In the genomic region with DNA sequence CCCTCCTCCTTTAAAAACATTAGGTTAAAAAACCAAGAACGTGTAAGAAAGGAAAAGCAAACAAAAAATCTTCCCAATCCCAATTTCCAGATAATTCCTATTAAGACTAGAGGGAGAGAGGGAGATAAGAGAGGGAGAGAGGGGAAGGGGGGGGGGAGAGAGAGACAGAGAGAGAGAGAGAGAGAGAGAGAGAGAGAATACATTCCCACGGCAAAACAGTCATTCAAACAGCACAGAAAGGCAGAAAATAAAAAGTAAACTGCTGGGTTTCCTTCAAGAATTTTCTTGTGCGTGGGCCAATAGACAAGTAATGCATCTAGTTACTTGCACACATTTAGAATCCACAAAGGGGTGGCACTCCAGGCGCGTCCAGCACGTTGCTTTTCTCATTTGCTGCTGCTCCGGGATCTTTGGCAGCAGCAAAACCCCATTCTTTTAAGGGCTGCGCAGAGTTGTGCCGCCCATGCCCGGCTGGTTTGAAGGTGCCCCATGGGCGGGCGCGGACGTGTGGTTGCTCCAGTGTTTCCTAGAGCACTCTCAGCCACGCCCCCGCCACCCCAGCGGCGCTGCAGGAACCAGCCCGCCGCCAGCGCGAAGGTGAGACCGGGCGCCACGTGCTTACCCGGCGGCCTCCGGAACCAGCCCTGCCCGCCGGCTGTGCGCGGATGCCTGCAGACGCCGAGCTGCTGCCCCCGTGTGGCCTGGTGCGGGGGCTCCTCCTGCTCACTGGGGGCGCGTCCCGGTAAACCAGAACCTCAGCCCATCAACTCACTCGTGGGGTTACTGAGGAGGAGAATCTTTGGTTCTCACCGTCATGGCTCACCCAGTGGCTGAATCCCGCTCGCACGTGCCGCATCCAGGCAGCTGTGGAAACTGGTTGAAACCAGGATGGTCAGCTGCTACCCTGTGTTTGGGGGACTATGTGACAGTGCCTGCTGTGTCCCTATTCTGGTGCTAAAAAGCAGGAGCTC, we compare ENCODE assay signal across 8 cellular contexts. TPM values are rescaled to one million over a fixed set of nuclear protein-coding genes. Genes with fewer than 3 reads are reported as not detected.
A peak's percentile ranks its signal among the peaks of the same experiment; 100 is the strongest.
DNase-seq lines count a peak whose midpoint lies in the region; ATAC-seq and TF ChIP-seq lines count a peak whose summit lies in the region.

No MANE protein-coding gene starts in this region.

- CTCF ChIA-PET in activated CD4-positive, alpha-beta memory T cell treated with anti-CD3 and anti-CD28 coated beads for 36 hours (lab: Charles Lee) = interaction anchor here (0.8 to 1.6 kb wide), 8 partner anchors 10 to 306 kb away, joined by 3 to 4 read pairs (median 3); no protein-coding TSS in a partner anchor

- ATAC-seq in GM18867 (IDR thresholded peaks at IDR 0.05; ENCODE audit: unreplicated experiment) = peak; percentile 90
- peak; percentile 84 for ATAC-seq in HG03097 (IDR thresholded peaks at IDR 0.05; ENCODE audit: low FRiP score, unreplicated experiment)

- H3K27ac Mint-ChIP-seq in activated CD4-positive, alpha-beta memory T cell treated with anti-CD3 and anti-CD28 coated beads for 36 hours = no peak overlapping the region

- POLR2A ChIA-PET in activated CD4-positive, alpha-beta memory T cell treated with anti-CD3 and anti-CD28 coated beads for 36 hours (lab: Charles Lee) = no interaction called here

- H3K4me1 Mint-ChIP-seq in activated CD4-positive, alpha-beta memory T cell treated with anti-CD3 and anti-CD28 coated beads for 36 hours (ENCODE audit: low read depth) = peaks cover 7% of the 10 kb centered on the region

- H3K27me3 ChIP-seq in dorsolateral prefrontal cortex = peaks cover 0 to 62% (median 11%) of the 10 kb centered on the region in 45 donors

- H3K4me3 Mint-ChIP-seq in activated CD4-positive, alpha-beta memory T cell treated with anti-CD3 and anti-CD28 coated beads for 36 hours = no peak overlapping the region

- peak overlapping the region; percentile 12 to 65 (median 45) for H3K4me3 ChIP-seq in dorsolateral prefrontal cortex

- H3K27ac ChIP-seq in dorsolateral prefrontal cortex = no peak overlapping the region

- intact Hi-C loops in activated CD4-positive, alpha-beta memory T cell treated with anti-CD3 and anti-CD28 coated beads for 36 hours (cut with micrococcal nuclease) = loop anchor here (2.0 to 5.0 kb wide), 2 partner anchors 116 to 301 kb away; a partner anchor contains a TSS
- intact Hi-C loops in dorsolateral prefrontal cortex (cut with DNase I) = loop anchor here (2.0 to 10.0 kb wide), 4 partner anchors 139 to 571 kb away; a partner anchor contains a TSS

- peaks cover 52% of the 10 kb centered on the region for H3K27me3 Mint-ChIP-seq in activated CD4-positive, alpha-beta memory T cell treated with anti-CD3 and anti-CD28 coated beads for 36 hours

- peak; percentile 43 to 88 (median 76) for TF ChIP-seq CTCF in dorsolateral prefrontal cortex (IDR thresholded peaks at IDR 0.05 in 54 of 56, conservative IDR thresholded peaks at IDR 0.05 in 2 of 56; ENCODE audit: low read depth in 1 of 56, partially characterized antibody in 56 of 56)

- peaks cover 3% of the 10 kb centered on the region for H3K9me3 Mint-ChIP-seq in activated CD4-positive, alpha-beta memory T cell treated with anti-CD3 and anti-CD28 coated beads for 36 hours

- H3K36me3 Mint-ChIP-seq in activated CD4-positive, alpha-beta memory T cell treated with anti-CD3 and anti-CD28 coated beads for 36 hours = no peaks in the 10 kb centered on the region

- DNase-seq in AG08395 (ENCODE audit: low spot score) (peak; percentile 74), NCI-H446 (lab: John Stamatoyannopoulos, UW) (peak; percentile 32 to 73), dorsolateral prefrontal cortex (peak in 9 of 10 donors; percentile 18 to 83 (median 48)), medulla oblongata (ENCODE audit: extremely low spot score) (peak; percentile 58)
- DNase-seq in activated CD4-positive, alpha-beta memory T cell treated with anti-CD3 and anti-CD28 coated beads for 36 hours = peak; percentile 81
- DNase-seq in stimulated activated CD8-positive, alpha-beta memory T cell treated with anti-CD3 and anti-CD28 coated beads, Interleukin-2, amount 100 ng/mL, for 48 hours (ENCODE audit: low read depth in 2 of 2) = peak; percentile 67 to 74

RNA-seq across cellular contexts. Expression of a gene that starts 44.6 kb away (rescaled TPM):
- total RNA-seq in activated CD4-positive, alpha-beta memory T cell treated with anti-CD3 and anti-CD28 coated beads for 36 hours = 10 to 100 TPM; 12.0 to 13.7 TPM
- total RNA-seq in dorsolateral prefrontal cortex = 1 to 10 TPM in 93 of 120 experiments, under 1 TPM in 27; 0.25 to 8.7 (median 1.7) TPM

RNA-seq across cellular contexts. Expression of a gene that starts 48.6 kb away (rescaled TPM):
- total RNA-seq in activated CD4-positive, alpha-beta memory T cell treated with anti-CD3 and anti-CD28 coated beads for 36 hours = not detected
- total RNA-seq in dorsolateral prefrontal cortex = not detected
